Comparison of ENCODE assay signal across 16 cellular contexts in the genomic region with DNA sequence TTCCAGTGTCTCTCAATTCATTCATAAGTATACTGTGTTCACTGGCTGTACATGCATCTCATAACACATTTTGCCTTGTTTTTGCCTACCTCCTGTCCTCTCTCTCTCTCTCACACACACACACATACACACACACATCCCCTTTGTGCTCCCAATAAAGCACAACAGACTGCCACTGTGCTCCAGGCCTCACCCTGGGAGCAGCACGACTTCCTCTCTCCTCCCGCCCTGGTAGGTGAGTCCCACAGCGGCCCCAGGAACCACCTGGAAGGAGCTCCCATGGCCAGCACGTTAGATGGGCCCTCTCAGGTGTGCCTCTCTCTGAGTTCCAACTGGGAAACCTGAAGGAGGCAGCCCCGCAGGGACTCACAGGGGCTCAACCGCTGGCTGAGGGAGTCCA.
"Had no signal": no experiment of that assay in that cellular context is flagged by ENCODE, and none has a peak within 500 bp of the region (broad histone marks: within the 10 kb centered on the region; RNA-seq: fewer than 3 reads in every experiment).

No MANE protein-coding gene starts in this region.

- H3K4me1 ChIP-seq: right lobe of liver, testis, upper lobe of left lung had no signal

- H3K27me3 Mint-ChIP-seq: activated CD8-positive, alpha-beta memory T cell treated with anti-CD3 and anti-CD28 coated beads, Interleukin-2, amount 10 ng/mL, durations not matched to agents 7 days and 5 days; activated naive CD4-positive, alpha-beta T cell treated with anti-CD3 and anti-CD28 coated beads, Interleukin-2, amount 10 ng/mL, durations not matched to agents 7 days and 5 days; activated T-cell treated with anti-CD3 and anti-CD28 coated beads, Interleukin-2, amount 50 U/mL, for 24 hours; stimulated activated naive CD8-positive, alpha-beta T cell treated with anti-CD3 and anti-CD28 coated beads, Interleukin-15, amount 100 ng/mL, for 72 hours had no signal

- H3K4me3 Mint-ChIP-seq: activated CD8-positive, alpha-beta memory T cell treated with anti-CD3 and anti-CD28 coated beads, Interleukin-2, amount 10 ng/mL, durations not matched to agents 7 days and 5 days; activated naive CD4-positive, alpha-beta T cell treated with anti-CD3 and anti-CD28 coated beads, Interleukin-2, amount 10 ng/mL, durations not matched to agents 7 days and 5 days; activated T-cell treated with anti-CD3 and anti-CD28 coated beads, Interleukin-2, amount 50 U/mL, for 24 hours; natural killer cell; stimulated activated naive CD8-positive, alpha-beta T cell treated with anti-CD3 and anti-CD28 coated beads, Interleukin-15, amount 100 ng/mL, for 72 hours had no signal

- DNase-seq: activated CD4-positive, alpha-beta T cell treated with anti-CD3 and anti-CD28 coated beads, Interleukin-2, amount 50 U/mL, for 48 hours; activated CD8-positive, alpha-beta memory T cell treated with anti-CD3 and anti-CD28 coated beads, Interleukin-2, amount 10 ng/mL, durations not matched to agents 7 days and 5 days; activated naive CD4-positive, alpha-beta T cell treated with anti-CD3 and anti-CD28 coated beads, Interleukin-2, amount 10 ng/mL, durations not matched to agents 7 days and 5 days; activated T-cell treated with anti-CD3 and anti-CD28 coated beads, Interleukin-2, amount 50 U/mL, for 24 hours; natural killer cell; right lobe of liver; spleen; stimulated activated CD4-positive, alpha-beta T cell treated with anti-CD3 and anti-CD28 coated beads, Interleukin-1b, Interleukin-23, amount 100 ng/mL, for 48 hours; stimulated activated naive CD8-positive, alpha-beta T cell treated with anti-CD3 and anti-CD28 coated beads, Interleukin-15, amount 100 ng/mL, for 72 hours; T-helper 1 cell; T1000; testis; upper lobe of left lung had no signal

- H3K9me3 Mint-ChIP-seq: activated naive CD4-positive, alpha-beta T cell treated with anti-CD3 and anti-CD28 coated beads, Interleukin-2, amount 10 ng/mL, durations not matched to agents 7 days and 5 days; activated T-cell treated with anti-CD3 and anti-CD28 coated beads, Interleukin-2, amount 50 U/mL, for 24 hours; natural killer cell; stimulated activated naive CD8-positive, alpha-beta T cell treated with anti-CD3 and anti-CD28 coated beads, Interleukin-15, amount 100 ng/mL, for 72 hours had no signal

- H3K27me3 ChIP-seq: right lobe of liver, spleen, testis, upper lobe of left lung had no signal

- H3K36me3 ChIP-seq: right lobe of liver, spleen, upper lobe of left lung had no signal

- H3K36me3 Mint-ChIP-seq: activated CD8-positive, alpha-beta memory T cell treated with anti-CD3 and anti-CD28 coated beads, Interleukin-2, amount 10 ng/mL, durations not matched to agents 7 days and 5 days; activated naive CD4-positive, alpha-beta T cell treated with anti-CD3 and anti-CD28 coated beads, Interleukin-2, amount 10 ng/mL, durations not matched to agents 7 days and 5 days; natural killer cell had no signal

- H3K4me3 ChIP-seq: right lobe of liver, spleen, testis, upper lobe of left lung had no signal

- H3K27ac ChIP-seq: right lobe of liver, spleen, testis, upper lobe of left lung, VCaP had no signal

- H3K27ac Mint-ChIP-seq: activated CD8-positive, alpha-beta memory T cell treated with anti-CD3 and anti-CD28 coated beads, Interleukin-2, amount 10 ng/mL, durations not matched to agents 7 days and 5 days; activated naive CD4-positive, alpha-beta T cell treated with anti-CD3 and anti-CD28 coated beads, Interleukin-2, amount 10 ng/mL, durations not matched to agents 7 days and 5 days; activated T-cell treated with anti-CD3 and anti-CD28 coated beads, Interleukin-2, amount 50 U/mL, for 24 hours; natural killer cell; stimulated activated naive CD8-positive, alpha-beta T cell treated with anti-CD3 and anti-CD28 coated beads, Interleukin-15, amount 100 ng/mL, for 72 hours had no signal

- H3K9me3 ChIP-seq: right lobe of liver, spleen, testis, upper lobe of left lung had no signal

- ATAC-seq: activated CD8-positive, alpha-beta memory T cell treated with anti-CD3 and anti-CD28 coated beads, Interleukin-2, amount 10 ng/mL, durations not matched to agents 7 days and 5 days; esophagus mucosa; left lobe of liver; natural killer cell; stimulated activated naive CD8-positive, alpha-beta T cell treated with anti-CD3 and anti-CD28 coated beads, Interleukin-15, amount 100 ng/mL, for 72 hours had no signal

- H3K4me1 Mint-ChIP-seq: activated CD8-positive, alpha-beta memory T cell treated with anti-CD3 and anti-CD28 coated beads, Interleukin-2, amount 10 ng/mL, durations not matched to agents 7 days and 5 days; activated naive CD4-positive, alpha-beta T cell treated with anti-CD3 and anti-CD28 coated beads, Interleukin-2, amount 10 ng/mL, durations not matched to agents 7 days and 5 days; natural killer cell; stimulated activated naive CD8-positive, alpha-beta T cell treated with anti-CD3 and anti-CD28 coated beads, Interleukin-15, amount 100 ng/mL, for 72 hours had no signal
